1 cellular context compared by ENCODE assay signal in the genomic region with DNA sequence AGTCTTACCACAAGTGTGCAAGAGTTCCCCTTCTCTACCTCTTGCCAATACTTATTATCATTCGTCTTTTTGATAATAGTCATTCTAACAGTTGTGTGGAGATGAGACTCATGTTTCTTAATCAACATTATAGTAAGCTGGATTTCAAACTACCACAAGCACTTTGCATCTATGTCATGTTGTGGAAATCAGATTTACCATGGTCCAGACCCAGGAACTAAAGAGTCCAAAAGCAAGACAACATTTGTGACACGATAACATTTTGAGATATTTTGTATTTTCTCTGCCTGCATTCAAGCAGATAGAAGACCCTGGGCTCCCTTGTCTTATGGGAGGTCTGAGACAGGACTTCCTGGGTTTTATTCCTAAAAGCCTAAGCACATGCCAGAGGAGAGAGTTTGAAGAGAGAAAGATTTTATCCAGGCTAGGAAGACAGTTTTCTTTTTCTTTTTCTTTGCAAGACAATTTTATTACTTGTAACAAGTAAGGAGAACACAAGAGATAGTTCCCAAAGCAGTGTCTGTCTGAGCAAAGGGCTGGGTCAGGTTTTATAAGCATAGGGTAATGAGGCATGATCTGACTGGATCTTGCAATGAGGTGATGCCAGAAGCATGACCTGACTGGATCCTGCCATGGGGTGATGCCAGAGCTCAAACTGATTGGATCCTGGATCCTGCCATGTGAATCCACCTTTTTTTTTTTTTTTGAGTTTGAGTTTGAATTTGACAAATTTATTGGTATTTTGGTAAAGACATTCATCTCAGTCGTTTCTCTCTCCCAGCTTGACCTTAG.
TF ChIP-seq lines count a peak whose summit lies in the region.

No MANE protein-coding gene starts in this region.

TF ChIP-seq in K562, 482 proteins besides CTCF, POLR2A, EP300 and RAD21 (continued from another document and continues in another):
- TF ChIP-seq YBX1 (IDR thresholded peaks at IDR 0.05) = no peak
- no peak for TF ChIP-seq RFX7 (CRISPR knock-in tag; IDR thresholded peaks at IDR 0.05)
- no peak for TF ChIP-seq RBM22 (IDR thresholded peaks at IDR 0.05; ENCODE audit: low read depth, low read length, poor library complexity, severe bottlenecking)
- TF ChIP-seq HDAC8 (tag; IDR thresholded peaks at IDR 0.05) = no peak
- peak; percentile 90 for TF ChIP-seq ZNF253 (CRISPR knock-in tag; conservative IDR thresholded peaks at IDR 0.05)
- TF ChIP-seq ZBTB43 (CRISPR knock-in tag; IDR thresholded peaks at IDR 0.05) = no peak
- no peak for TF ChIP-seq HNRNPL (IDR thresholded peaks at IDR 0.05; ENCODE audit: low read depth, low read length)
- no peak for TF ChIP-seq RBM15 (IDR thresholded peaks at IDR 0.05; ENCODE audit: insufficient read depth, low read length)
- no peak for TF ChIP-seq FOS (IDR thresholded peaks at IDR 0.05; ENCODE audit: extremely low read depth, insufficient read length)
- TF ChIP-seq MYC (IDR thresholded peaks at IDR 0.05; ENCODE audit: low read depth, low read length) = no peak
- no peak for TF ChIP-seq MYC (CRISPR knock-in tag; IDR thresholded peaks at IDR 0.05; ENCODE audit: borderline replicate concordance, low read depth)
- no peak for TF ChIP-seq PHF20 (IDR thresholded peaks at IDR 0.05; ENCODE audit: partially characterized antibody)
- no peak for TF ChIP-seq COPS2 (conservative IDR thresholded peaks at IDR 0.05)
- no peak for TF ChIP-seq KAT8 (IDR thresholded peaks at IDR 0.05; ENCODE audit: low read depth)
- no peak for TF ChIP-seq ZNF668 (CRISPR knock-in tag; IDR thresholded peaks at IDR 0.05)
- TF ChIP-seq, protein P1, sequence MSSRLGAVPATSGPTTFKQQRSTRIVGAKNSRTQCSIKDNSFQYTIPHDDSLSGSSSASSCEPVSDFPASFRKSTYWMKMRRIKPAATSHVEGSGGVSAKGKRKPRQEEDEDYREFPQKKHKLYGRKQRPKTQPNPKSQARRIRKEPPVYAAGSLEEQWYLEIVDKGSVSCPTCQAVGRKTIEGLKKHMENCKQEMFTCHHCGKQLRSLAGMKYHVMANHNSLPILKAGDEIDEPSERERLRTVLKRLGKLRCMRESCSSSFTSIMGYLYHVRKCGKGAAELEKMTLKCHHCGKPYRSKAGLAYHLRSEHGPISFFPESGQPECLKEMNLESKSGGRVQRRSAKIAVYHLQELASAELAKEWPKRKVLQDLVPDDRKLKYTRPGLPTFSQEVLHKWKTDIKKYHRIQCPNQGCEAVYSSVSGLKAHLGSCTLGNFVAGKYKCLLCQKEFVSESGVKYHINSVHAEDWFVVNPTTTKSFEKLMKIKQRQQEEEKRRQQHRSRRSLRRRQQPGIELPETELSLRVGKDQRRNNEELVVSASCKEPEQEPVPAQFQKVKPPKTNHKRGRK (tag; IDR thresholded peaks at IDR 0.05) = no peak
- no peak for TF ChIP-seq THAP12 (CRISPR knock-in tag; IDR thresholded peaks at IDR 0.05)
- no peak for TF ChIP-seq ZC3H8 (IDR thresholded peaks at IDR 0.05)
- peak; percentile 51; the same call in 1 of the 2 replicates for TF ChIP-seq ZNF551 (CRISPR knock-in tag; IDR thresholded peaks at IDR 0.05)
- no peak for TF ChIP-seq CBX5 (IDR thresholded peaks at IDR 0.05; ENCODE audit: borderline replicate concordance, low read depth)
- TF ChIP-seq IRF2 (CRISPR knock-in tag; IDR thresholded peaks at IDR 0.05) = no peak
- TF ChIP-seq, protein P2, sequence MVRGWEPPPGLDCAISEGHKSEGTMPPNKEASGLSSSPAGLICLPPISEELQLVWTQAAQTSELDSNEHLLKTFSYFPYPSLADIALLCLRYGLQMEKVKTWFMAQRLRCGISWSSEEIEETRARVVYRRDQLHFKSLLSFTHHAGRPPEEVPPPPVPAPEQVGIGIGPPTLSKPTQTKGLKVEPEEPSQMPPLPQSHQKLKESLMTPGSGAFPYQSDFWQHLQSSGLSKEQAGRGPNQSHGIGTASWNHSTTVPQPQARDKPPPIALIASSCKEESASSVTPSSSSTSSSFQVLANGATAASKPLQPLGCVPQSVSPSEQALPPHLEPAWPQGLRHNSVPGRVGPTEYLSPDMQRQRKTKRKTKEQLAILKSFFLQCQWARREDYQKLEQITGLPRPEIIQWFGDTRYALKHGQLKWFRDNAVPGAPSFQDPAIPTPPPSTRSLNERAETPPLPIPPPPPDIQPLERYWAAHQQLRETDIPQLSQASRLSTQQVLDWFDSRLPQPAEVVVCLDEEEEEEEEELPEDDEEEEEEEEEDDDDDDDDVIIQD (CRISPR knock-in tag; IDR thresholded peaks at IDR 0.05) = no peak
- 0 out of 2 replicates have a peak, but pooled peaks have one; percentile 31 for TF ChIP-seq ZNF175 (CRISPR knock-in tag; IDR thresholded peaks at IDR 0.05; ENCODE audit: low read depth)
- TF ChIP-seq ZNF584 (CRISPR knock-in tag; IDR thresholded peaks at IDR 0.05; ENCODE audit: low read depth) = no peak
- no peak for TF ChIP-seq PHF21A (IDR thresholded peaks at IDR 0.05; ENCODE audit: borderline replicate concordance, low read depth)
- peak; percentile 72; the same call in 1 of the 2 replicates for TF ChIP-seq ZFP30 (CRISPR knock-in tag; IDR thresholded peaks at IDR 0.05; ENCODE audit: borderline replicate concordance)
- TF ChIP-seq HDAC3 (IDR thresholded peaks at IDR 0.05; ENCODE audit: borderline replicate concordance, partially characterized antibody) = no peak
- no peak for TF ChIP-seq MYNN (IDR thresholded peaks at IDR 0.05)
- TF ChIP-seq MYNN (CRISPR knock-in tag; IDR thresholded peaks at IDR 0.05) = no peak
- TF ChIP-seq FOXM1 (IDR thresholded peaks at IDR 0.05; ENCODE audit: low read depth) = no peak
- no peak for TF ChIP-seq FOXM1 (CRISPR knock-in tag; IDR thresholded peaks at IDR 0.05; ENCODE audit: low read depth)
- TF ChIP-seq, protein P3, sequence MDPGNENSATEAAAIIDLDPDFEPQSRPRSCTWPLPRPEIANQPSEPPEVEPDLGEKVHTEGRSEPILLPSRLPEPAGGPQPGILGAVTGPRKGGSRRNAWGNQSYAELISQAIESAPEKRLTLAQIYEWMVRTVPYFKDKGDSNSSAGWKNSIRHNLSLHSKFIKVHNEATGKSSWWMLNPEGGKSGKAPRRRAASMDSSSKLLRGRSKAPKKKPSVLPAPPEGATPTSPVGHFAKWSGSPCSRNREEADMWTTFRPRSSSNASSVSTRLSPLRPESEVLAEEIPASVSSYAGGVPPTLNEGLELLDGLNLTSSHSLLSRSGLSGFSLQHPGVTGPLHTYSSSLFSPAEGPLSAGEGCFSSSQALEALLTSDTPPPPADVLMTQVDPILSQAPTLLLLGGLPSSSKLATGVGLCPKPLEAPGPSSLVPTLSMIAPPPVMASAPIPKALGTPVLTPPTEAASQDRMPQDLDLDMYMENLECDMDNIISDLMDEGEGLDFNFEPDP (CRISPR knock-in tag; IDR thresholded peaks at IDR 0.05) = peak; percentile 90
- TF ChIP-seq SRSF7 (optimal IDR thresholded peaks at IDR 0.05; ENCODE audit: low read depth, low read length) = no peak
- no peak for TF ChIP-seq NCOA6 (IDR thresholded peaks at IDR 0.05)
- TF ChIP-seq ZNF263 (CRISPR knock-in tag; IDR thresholded peaks at IDR 0.05; ENCODE audit: borderline replicate concordance) = no peak
- TF ChIP-seq ZNF76 (CRISPR knock-in tag; IDR thresholded peaks at IDR 0.05; ENCODE audit: borderline replicate concordance) = no peak
- no peak for TF ChIP-seq TAL1 (IDR thresholded peaks at IDR 0.05)
- TF ChIP-seq MXD1 (CRISPR knock-in tag; IDR thresholded peaks at IDR 0.05; ENCODE audit: borderline replicate concordance, poor library complexity, severe bottlenecking) = no peak
- no peak for TF ChIP-seq JUND (IDR thresholded peaks at IDR 0.05; ENCODE audit: borderline replicate concordance, low read depth, low read length)
- no peak for TF ChIP-seq JUND (tag; IDR thresholded peaks at IDR 0.05; ENCODE audit: borderline replicate concordance, low read depth, low read length)
- TF ChIP-seq ZBTB5 (IDR thresholded peaks at IDR 0.05) = no peak
- TF ChIP-seq NRF1 (conservative IDR thresholded peaks at IDR 0.05 in 1 of 2, IDR thresholded peaks at IDR 0.05 in 1 of 2) = no peak
- no peak for TF ChIP-seq ESRRA (IDR thresholded peaks at IDR 0.05; ENCODE audit: borderline replicate concordance, low read depth)
- 0 out of 2 replicates have a peak, but pooled peaks have one; percentile 35 for TF ChIP-seq ZBTB17 (CRISPR knock-in tag; IDR thresholded peaks at IDR 0.05)
- TF ChIP-seq NR1H2 (CRISPR knock-in tag; IDR thresholded peaks at IDR 0.05) = no peak
- TF ChIP-seq HSF4 (CRISPR knock-in tag; IDR thresholded peaks at IDR 0.05; ENCODE audit: borderline replicate concordance) = no peak
- TF ChIP-seq ZNF77 (CRISPR knock-in tag; IDR thresholded peaks at IDR 0.05) = peak; percentile 78; the same call in 1 of the 2 replicates
- TF ChIP-seq NR2C1 (IDR thresholded peaks at IDR 0.05) = no peak
- TF ChIP-seq NR2C1 (tag; IDR thresholded peaks at IDR 0.05) = no peak
- TF ChIP-seq CREB1 (IDR thresholded peaks at IDR 0.05) = no peak
- TF ChIP-seq CREB1 (CRISPR knock-in tag; IDR thresholded peaks at IDR 0.05) = no peak
- TF ChIP-seq MECOM (CRISPR knock-in tag; IDR thresholded peaks at IDR 0.05) = no peak
- TF ChIP-seq LCOR (CRISPR knock-in tag; IDR thresholded peaks at IDR 0.05) = no peak
- peak in 1 of 2 experiments; percentile 20; a peak in 1 of 4 replicates for TF ChIP-seq FOXA3 (CRISPR knock-in tag; conservative IDR thresholded peaks at IDR 0.05 in 1 of 2, IDR thresholded peaks at IDR 0.05 in 1 of 2)
- no peak for TF ChIP-seq BMI1 (IDR thresholded peaks at IDR 0.05; ENCODE audit: low read length)
- no peak for TF ChIP-seq MTA3 (IDR thresholded peaks at IDR 0.05; ENCODE audit: borderline replicate concordance)
- TF ChIP-seq HMG20A (CRISPR knock-in tag; conservative IDR thresholded peaks at IDR 0.05) = no peak; the same call in 1 of the 2 replicates
- TF ChIP-seq ZNF785 (CRISPR knock-in tag; IDR thresholded peaks at IDR 0.05) = no peak
- TF ChIP-seq SMARCC2 (IDR thresholded peaks at IDR 0.05; ENCODE audit: low read depth) = no peak
- TF ChIP-seq CREB5 (CRISPR knock-in tag; IDR thresholded peaks at IDR 0.05) = peak; percentile 69; the same call in 1 of the 2 replicates
- no peak for TF ChIP-seq DDX20 (tag; IDR thresholded peaks at IDR 0.05; ENCODE audit: low read depth)
- TF ChIP-seq KDM2B (CRISPR knock-in tag; IDR thresholded peaks at IDR 0.05) = no peak
